ENCODE assay signal across 12 cellular contexts in the genomic region with DNA sequence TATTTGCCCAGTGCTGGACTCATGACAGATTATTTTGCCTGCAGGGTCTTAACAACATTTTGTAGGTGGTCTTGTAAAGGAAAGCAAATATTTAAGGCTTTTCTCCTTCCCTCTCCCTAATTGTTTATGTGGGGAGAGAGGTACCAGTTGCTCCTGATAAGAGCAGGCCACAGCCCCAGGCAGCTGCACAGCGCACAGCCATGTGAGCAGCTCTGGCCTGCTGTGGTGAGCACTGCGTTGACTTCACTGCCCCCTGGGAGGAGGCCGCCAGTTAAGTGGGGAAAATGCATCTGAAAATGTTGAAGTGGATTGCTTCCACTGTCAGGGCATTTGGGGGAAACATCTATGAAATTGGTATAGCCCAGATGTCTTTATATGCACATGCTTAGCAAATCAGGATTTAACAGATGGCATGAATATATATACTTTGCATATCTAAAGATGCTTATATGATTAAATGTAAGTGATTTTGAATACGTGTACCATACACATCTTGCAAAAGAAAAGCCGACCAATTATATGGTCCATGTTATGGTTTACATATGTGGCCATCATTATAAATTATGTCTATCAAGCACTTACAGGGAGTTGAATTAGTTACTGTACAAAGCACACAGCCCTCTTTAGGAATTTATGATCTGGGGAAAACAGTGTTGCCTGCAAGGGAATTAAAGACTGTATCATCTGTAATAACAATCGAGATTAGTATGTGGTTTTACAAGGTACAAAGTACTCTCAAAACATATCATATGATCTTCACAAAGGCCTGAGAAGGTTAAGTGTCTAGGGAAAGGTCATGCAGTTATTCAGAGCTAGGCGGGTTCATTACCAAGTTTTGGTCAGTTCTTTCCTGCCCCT.
DNase-seq lines count a peak whose midpoint lies in the region; TF ChIP-seq lines count a peak whose summit lies in the region.
"Had no signal": no experiment of that assay in that cellular context is flagged by ENCODE, and none has a peak within 500 bp of the region (broad histone marks: within the 10 kb centered on the region; RNA-seq: fewer than 3 reads in every experiment).

No MANE protein-coding gene starts in this region.

- TF ChIP-seq CTCF in astrocyte of the spinal cord (IDR thresholded peaks at IDR 0.05; ENCODE audit: low read depth, low read length) (no peak), progenitor cell of endocrine pancreas (IDR thresholded peaks at IDR 0.05; ENCODE audit: unreplicated experiment) (no peak)

- DNase-seq in NCI-H2081 (lab: John Stamatoyannopoulos, UW), result peak; percentile 32 to 48
- no peak for DNase-seq in NCI-H2081 treated with DMSO at 0.1 percent for 48 hours (lab: John Stamatoyannopoulos, UW)
- peak; percentile 31 for DNase-seq in NCI-H2171 (lab: John Stamatoyannopoulos, UW)
- DNase-seq in astrocyte of the spinal cord (ENCODE audit: low read depth, low spot score), result peak; percentile 9
- peak; percentile 58 for DNase-seq in retina
- no peak for DNase-seq in dermis blood vessel endothelial cell
- no peak for DNase-seq in progenitor cell of endocrine pancreas (ENCODE audit: low spot score, unreplicated experiment)
- DNase-seq in activated CD8-positive, alpha-beta memory T cell treated with anti-CD3 and anti-CD28 coated beads, Interleukin-2, amount 50 U/mL, for 48 hours, result no peak
- DNase-seq: activated T-cell treated with anti-CD3 and anti-CD28 coated beads, Interleukin-2, amount 50 U/mL, for 1 hour; cortex of kidney; T-cell; uterus had no signal

- H3K27me3 Mint-ChIP-seq in progenitor cell of endocrine pancreas, result no peaks in the 10 kb centered on the region
- H3K27me3 Mint-ChIP-seq: T-cell had no signal

- H3K4me1 Mint-ChIP-seq in progenitor cell of endocrine pancreas (ENCODE audit: low read depth), result peaks cover 67% of the 10 kb centered on the region

- no peaks in the 10 kb centered on the region for H3K36me3 Mint-ChIP-seq in progenitor cell of endocrine pancreas (ENCODE audit: insufficient read depth)
- H3K36me3 Mint-ChIP-seq: T-cell had no signal

- no peak overlapping the region for H3K4me3 Mint-ChIP-seq in progenitor cell of endocrine pancreas (ENCODE audit: low read depth)
- H3K4me3 Mint-ChIP-seq: T-cell had no signal

- no peak overlapping the region for H3K27ac Mint-ChIP-seq in progenitor cell of endocrine pancreas
- H3K27ac Mint-ChIP-seq: T-cell had no signal

- no peaks in the 10 kb centered on the region for H3K9me3 Mint-ChIP-seq in progenitor cell of endocrine pancreas (ENCODE audit: low read depth)
- H3K9me3 Mint-ChIP-seq: T-cell had no signal

- in situ Hi-C loops in astrocyte of the spinal cord (cut with HindIII; ENCODE audit: low sequenced_read_pairs), result no loop called here

- H3K4me3 ChIP-seq in astrocyte of the spinal cord (ENCODE audit: low read depth, low read length), result no peak overlapping the region
- H3K4me3 ChIP-seq: uterus had no signal

Comparison
In these comparisons a context has a peak if more than half of its experiments do, and no peak if none do; other contexts are left out.
1. DNase-seq: peak in NCI-H2081 (2 of 2), NCI-H2171 (single experiment), astrocyte of the spinal cord (single experiment) and retina (single experiment); none in NCI-H2081 treated with DMSO at 0.1 percent for 48 hours (single experiment), dermis blood vessel endothelial cell (single experiment), progenitor cell of endocrine pancreas (single experiment) and activated CD8-positive, alpha-beta memory T cell treated with anti-CD3 and anti-CD28 coated beads, Interleukin-2, amount 50 U/mL, for 48 hours (single experiment).